Comparison of ENCODE assay signal across 31 cellular contexts in genomic region chr2:179179719-179180118, GRCh38.
"Had no signal": no experiment of that assay in that cellular context is flagged by ENCODE, and none has a peak within 500 bp of the region (broad histone marks: within the 10 kb centered on the region; RNA-seq: fewer than 3 reads in every experiment).

No MANE protein-coding gene starts in this region.

- H3K27me3 Mint-ChIP-seq: activated CD4-positive, alpha-beta memory T cell treated with anti-CD3 and anti-CD28 coated beads for 36 hours; activated CD4-positive, alpha-beta T cell treated with anti-CD3 and anti-CD28 coated beads, Interleukin-2, amount 10 ng/mL, durations not matched to agents 24 days and 14 days; activated naive CD8-positive, alpha-beta T cell treated with anti-CD3 and anti-CD28 coated beads, Interleukin-2, amount 50 U/mL, for 24 hours; activated T-cell treated with anti-CD3 and anti-CD28 coated beads, Interleukin-2, amount 50 U/mL, for 24 hours; stimulated activated memory B cell treated with anti-CD40 and anti-IgM and Interleukin-4, amounts not matched to agents 10 μg/mL and 1 μg/mL and 100 μg/mL, for 72 hours; stimulated activated naive CD8-positive, alpha-beta T cell treated with anti-CD3 and anti-CD28 coated beads, Interleukin-15, amount 100 ng/mL, for 72 hours had no signal

- H3K9me3 ChIP-seq: esophagus muscularis mucosa, pancreas, psoas muscle, upper lobe of right lung had no signal

- H3K27ac ChIP-seq: esophagus muscularis mucosa, pancreas, psoas muscle, upper lobe of right lung, VCaP had no signal

- DNase-seq: activated CD4-positive, alpha-beta memory T cell treated with anti-CD3 and anti-CD28 coated beads for 36 hours; activated CD4-positive, alpha-beta T cell treated with anti-CD3 and anti-CD28 coated beads, Interleukin-2, amount 10 ng/mL, durations not matched to agents 24 days and 14 days; activated CD4-positive, CD25-positive, alpha-beta regulatory T cell treated with anti-CD3 and anti-CD28 coated beads, Interleukin-2, amount 50 U/mL, for 72 hours; activated CD8-positive, alpha-beta memory T cell treated with anti-CD3 and anti-CD28 coated beads, Interleukin-2, amount 50 U/mL, for 4 hours; activated gamma-delta T cell; activated naive CD4-positive, alpha-beta T cell treated with anti-CD3 and anti-CD28 coated beads, Interleukin-2, amount 50 U/mL, for 16 hours; activated naive CD8-positive, alpha-beta T cell treated with anti-CD3 and anti-CD28 coated beads, Interleukin-2, amount 50 U/mL, for 24 hours; activated T-cell treated with anti-CD3 and anti-CD28 coated beads, Interleukin-2, amount 50 U/mL, for 24 hours; amygdala; caudate nucleus; foreskin melanocyte; midbrain; naive thymus-derived CD4-positive, alpha-beta T cell; nucleus accumbens; pancreas; psoas muscle; stimulated activated CD4-positive, alpha-beta T cell treated with anti-CD3 and anti-CD28 coated beads, Interleukin-1b, Interleukin-23, amount 100 ng/mL, for 48 hours; stimulated activated CD4-positive, alpha-beta T cell treated with anti-CD3 and anti-CD28 coated beads, Interleukin-4, amount 100 ng/mL, for 4 hours; stimulated activated CD8-positive, alpha-beta memory T cell treated with anti-CD3 and anti-CD28 coated beads, Interleukin-4, amount 100 ng/mL, for 48 hours; stimulated activated naive CD8-positive, alpha-beta T cell treated with anti-CD3 and anti-CD28 coated beads, Interleukin-15, amount 100 ng/mL, for 72 hours; substantia nigra; T-helper 9 cell; upper lobe of right lung had no signal

- H3K27ac Mint-ChIP-seq: activated CD4-positive, alpha-beta memory T cell treated with anti-CD3 and anti-CD28 coated beads for 36 hours; activated CD4-positive, alpha-beta T cell treated with anti-CD3 and anti-CD28 coated beads, Interleukin-2, amount 10 ng/mL, durations not matched to agents 24 days and 14 days; activated naive CD8-positive, alpha-beta T cell treated with anti-CD3 and anti-CD28 coated beads, Interleukin-2, amount 50 U/mL, for 24 hours; activated T-cell treated with anti-CD3 and anti-CD28 coated beads, Interleukin-2, amount 50 U/mL, for 24 hours; naive thymus-derived CD4-positive, alpha-beta T cell; stimulated activated memory B cell treated with anti-CD40 and anti-IgM and Interleukin-4, amounts not matched to agents 10 μg/mL and 1 μg/mL and 100 μg/mL, for 72 hours; stimulated activated naive CD8-positive, alpha-beta T cell treated with anti-CD3 and anti-CD28 coated beads, Interleukin-15, amount 100 ng/mL, for 72 hours; T-helper 1 cell treated with Interleukin-12 subunit alpha and Interleukin-12 subunit beta and Interleukin-4 antibody, amounts not matched to agents 30 μg/mL and 1 μg/mL, for 36 hours had no signal

- ATAC-seq: activated naive CD8-positive, alpha-beta T cell treated with anti-CD3 and anti-CD28 coated beads, Interleukin-2, amount 50 U/mL, for 24 hours; naive thymus-derived CD4-positive, alpha-beta T cell; pancreas; psoas muscle; stimulated activated memory B cell treated with anti-CD40 and anti-IgM and Interleukin-4, amounts not matched to agents 10 μg/mL and 1 μg/mL and 100 μg/mL, for 72 hours; stimulated activated naive CD8-positive, alpha-beta T cell treated with anti-CD3 and anti-CD28 coated beads, Interleukin-15, amount 100 ng/mL, for 72 hours; upper lobe of right lung had no signal

- H3K9me3 Mint-ChIP-seq: activated CD4-positive, alpha-beta memory T cell treated with anti-CD3 and anti-CD28 coated beads for 36 hours; activated CD4-positive, alpha-beta T cell treated with anti-CD3 and anti-CD28 coated beads, Interleukin-2, amount 10 ng/mL, durations not matched to agents 24 days and 14 days; activated naive CD8-positive, alpha-beta T cell treated with anti-CD3 and anti-CD28 coated beads, Interleukin-2, amount 50 U/mL, for 24 hours; activated T-cell treated with anti-CD3 and anti-CD28 coated beads, Interleukin-2, amount 50 U/mL, for 24 hours; neural crest cell; stimulated activated naive CD8-positive, alpha-beta T cell treated with anti-CD3 and anti-CD28 coated beads, Interleukin-15, amount 100 ng/mL, for 72 hours; T-helper 1 cell treated with Interleukin-12 subunit alpha and Interleukin-12 subunit beta and Interleukin-4 antibody, amounts not matched to agents 30 μg/mL and 1 μg/mL, for 36 hours had no signal

- H3K4me1 ChIP-seq: psoas muscle, upper lobe of right lung had no signal

- H3K27me3 ChIP-seq: esophagus muscularis mucosa, pancreas, upper lobe of right lung had no signal

- H3K4me3 ChIP-seq: esophagus muscularis mucosa, pancreas, psoas muscle, smooth muscle cell, upper lobe of right lung had no signal

- H3K4me3 Mint-ChIP-seq: activated CD4-positive, alpha-beta memory T cell treated with anti-CD3 and anti-CD28 coated beads for 36 hours; activated CD4-positive, alpha-beta T cell treated with anti-CD3 and anti-CD28 coated beads, Interleukin-2, amount 10 ng/mL, durations not matched to agents 24 days and 14 days; activated naive CD8-positive, alpha-beta T cell treated with anti-CD3 and anti-CD28 coated beads, Interleukin-2, amount 50 U/mL, for 24 hours; activated T-cell treated with anti-CD3 and anti-CD28 coated beads, Interleukin-2, amount 50 U/mL, for 24 hours; naive thymus-derived CD4-positive, alpha-beta T cell; neural crest cell; stimulated activated memory B cell treated with anti-CD40 and anti-IgM and Interleukin-4, amounts not matched to agents 10 μg/mL and 1 μg/mL and 100 μg/mL, for 72 hours; stimulated activated naive CD8-positive, alpha-beta T cell treated with anti-CD3 and anti-CD28 coated beads, Interleukin-15, amount 100 ng/mL, for 72 hours; T-helper 1 cell treated with Interleukin-12 subunit alpha and Interleukin-12 subunit beta and Interleukin-4 antibody, amounts not matched to agents 30 μg/mL and 1 μg/mL, for 36 hours had no signal

- FAIRE-seq: keratinocyte, pancreas, TTC549 had no signal

- H3K4me1 Mint-ChIP-seq: activated CD4-positive, alpha-beta T cell treated with anti-CD3 and anti-CD28 coated beads, Interleukin-2, amount 10 ng/mL, durations not matched to agents 24 days and 14 days; activated naive CD8-positive, alpha-beta T cell treated with anti-CD3 and anti-CD28 coated beads, Interleukin-2, amount 50 U/mL, for 24 hours; stimulated activated naive CD8-positive, alpha-beta T cell treated with anti-CD3 and anti-CD28 coated beads, Interleukin-15, amount 100 ng/mL, for 72 hours had no signal
